Comparison of ENCODE assay signal across 18 cellular contexts in the genomic region with DNA sequence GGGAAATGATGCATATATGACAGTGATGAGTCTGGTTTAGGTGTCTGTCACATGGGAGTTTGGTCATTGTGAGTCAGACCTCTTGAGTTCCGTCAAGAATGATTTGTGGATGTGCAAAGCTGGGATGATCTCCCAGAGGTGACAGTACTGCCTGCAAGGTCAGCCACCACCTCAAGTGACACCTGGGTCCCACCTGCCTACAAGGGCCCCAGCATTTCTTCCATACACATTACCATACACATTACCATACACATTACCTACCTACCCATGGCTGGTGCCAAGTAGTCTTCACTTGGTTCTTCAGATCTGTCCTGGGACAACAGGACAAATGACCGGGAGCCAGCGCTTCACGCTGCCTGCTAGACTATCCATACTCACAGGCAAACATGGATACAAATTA.
"Had no signal": no experiment of that assay in that cellular context is flagged by ENCODE, and none has a peak within 500 bp of the region (broad histone marks: within the 10 kb centered on the region; RNA-seq: fewer than 3 reads in every experiment).

No MANE protein-coding gene starts in this region.

- H3K27me3 ChIP-seq: stomach, transverse colon had no signal

- H3K36me3 ChIP-seq: heart left ventricle, spleen, stomach, thoracic aorta, transverse colon had no signal

- ATAC-seq: heart left ventricle; naive thymus-derived CD4-positive, alpha-beta T cell; sciatic nerve; stimulated activated naive B cell treated with anti-CD40 and anti-IgM and Interleukin-4, amounts not matched to agents 10 μg/mL and 1 μg/mL and 100 μg/mL, for 72 hours had no signal

- H3K4me3 ChIP-seq: coronary artery, heart left ventricle, spleen, stomach, thoracic aorta, transverse colon had no signal

- H3K27ac ChIP-seq: coronary artery, heart left ventricle, spleen, stomach, thoracic aorta, transverse colon had no signal

- H3K4me1 ChIP-seq: spleen, stomach, transverse colon had no signal

- H3K9me3 ChIP-seq: heart left ventricle, spleen, stomach, thoracic aorta, transverse colon had no signal

- DNase-seq: effector CD4-positive, alpha-beta T cell; heart left ventricle; hippocampal formation; naive thymus-derived CD4-positive, alpha-beta T cell; nephron progenitor cell; posterior cingulate gyrus; spleen; stimulated activated CD4-positive, alpha-beta T cell treated with anti-CD3 and anti-CD28 coated beads, Interleukin-15, amount 100 ng/mL, for 24 hours; stimulated activated CD4-positive, alpha-beta T cell treated with anti-CD3 and anti-CD28 coated beads, Interleukin-1b, Interleukin-23, amount 100 ng/mL, for 48 hours; stimulated activated CD4-positive, alpha-beta T cell treated with anti-CD3 and anti-CD28 coated beads, Interleukin-4, amount 100 ng/mL, for 24 hours; stimulated activated naive B cell treated with anti-CD40 and anti-IgM and Interleukin-4, amounts not matched to agents 10 μg/mL and 1 μg/mL and 100 μg/mL, for 72 hours; stomach; substantia nigra; transverse colon had no signal

- FAIRE-seq: frontal cortex had no signal
